ENCODE assay signal across 12 cellular contexts in the genomic region with DNA sequence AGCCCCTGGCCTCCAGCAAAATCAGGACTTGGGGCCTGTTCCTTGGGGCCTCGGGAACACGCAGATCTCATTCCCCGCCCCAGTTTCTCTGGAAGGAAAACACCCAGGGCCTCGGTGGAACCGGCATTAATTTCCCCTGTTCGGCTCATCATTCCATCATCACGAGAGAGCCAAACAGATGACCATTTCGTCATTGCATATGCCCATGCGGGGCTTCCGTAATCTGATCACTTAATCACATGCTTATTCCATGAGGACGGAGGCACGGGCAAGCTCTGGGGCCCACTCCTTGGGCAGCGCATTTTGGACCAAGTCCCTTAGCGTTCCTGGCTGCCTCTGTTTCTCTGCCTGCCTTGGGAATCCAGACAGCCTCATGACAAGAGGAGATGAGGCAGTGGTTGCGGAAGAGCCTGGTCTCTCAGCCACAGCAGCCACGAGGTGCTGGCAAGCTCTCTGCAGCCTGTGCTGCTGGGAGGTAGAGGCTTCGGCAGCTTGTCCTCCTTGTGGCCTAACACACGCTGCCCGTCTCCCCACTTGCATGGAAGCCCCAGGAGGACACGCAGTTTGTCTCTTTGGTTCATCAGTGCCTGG.
DNase-seq lines count a peak whose midpoint lies in the region; ATAC-seq, FAIRE-seq and TF ChIP-seq lines count a peak whose summit lies in the region.
"Had no signal": no experiment of that assay in that cellular context is flagged by ENCODE, and none has a peak within 500 bp of the region (broad histone marks: within the 10 kb centered on the region; RNA-seq: fewer than 3 reads in every experiment).

No MANE protein-coding gene starts in this region.

- no peaks in the 10 kb centered on the region for H3K4me1 ChIP-seq in left ventricle myocardium inferior

- DNase-seq in EH (ENCODE audit: low read depth), result peak; percentile 37
- DNase-seq in WERI-Rb-1, result peak; percentile 41
- DNase-seq in left ventricle myocardium inferior, result peak; percentile 21
- peak; percentile 75 for DNase-seq in sciatic nerve (ENCODE audit: low spot score)
- DNase-seq in stimulated activated CD4-positive, alpha-beta T cell treated with anti-CD3 and anti-CD28 coated beads, Interleukin-4, amount 100 ng/mL, for 1 hour, result no peak
- no peak for DNase-seq in RCC 7860 (ENCODE audit: low spot score)
- DNase-seq: activated T-cell treated with anti-CD3 and anti-CD28 coated beads, Interleukin-2, amount 50 U/mL, for 1 hour; caudate nucleus; stimulated activated naive CD4-positive, alpha-beta T cell treated with Interleukin-2 at 50 U/mL for 16 hours had no signal

- H3K27ac ChIP-seq in WERI-Rb-1, result peak overlapping the region; percentile 6; the same call in 1 of the 2 replicates
- no peak overlapping the region for H3K27ac ChIP-seq in left ventricle myocardium inferior (replicated peaks)

- intact Hi-C loops in left ventricle myocardium inferior (cut with micrococcal nuclease), result no loop called here
- intact Hi-C loops in sciatic nerve (cut with DNase I), result no loop called here

- no peaks in the 10 kb centered on the region for H3K9me3 ChIP-seq in WERI-Rb-1 (ENCODE audit: severe bottlenecking)
- H3K9me3 ChIP-seq in left ventricle myocardium inferior (replicated peaks), result no peaks in the 10 kb centered on the region

- no peaks in the 10 kb centered on the region for H3K27me3 ChIP-seq in WERI-Rb-1 (ENCODE audit: insufficient read depth, low read depth, severe bottlenecking)
- H3K27me3 ChIP-seq in left ventricle myocardium inferior (ENCODE audit: low read depth), result no peaks in the 10 kb centered on the region

- no peaks in the 10 kb centered on the region for H3K36me3 ChIP-seq in WERI-Rb-1
- H3K36me3 ChIP-seq in left ventricle myocardium inferior, result no peaks in the 10 kb centered on the region

- no peak for FAIRE-seq in RCC 7860 (lab: Jason Lieb, UNC)
- FAIRE-seq: TTC549 had no signal

- peak; percentile 93 for ATAC-seq in sciatic nerve
- no peak for ATAC-seq in HG02678 (IDR thresholded peaks at IDR 0.05; ENCODE audit: unreplicated experiment)
- no peak for ATAC-seq in HG03097 (IDR thresholded peaks at IDR 0.05; ENCODE audit: low FRiP score, unreplicated experiment)

- TF ChIP-seq CTCF in WERI-Rb-1 (IDR thresholded peaks at IDR 0.05; ENCODE audit: low read depth, low read length) (no peak), left ventricle myocardium inferior (IDR thresholded peaks at IDR 0.05; ENCODE audit: borderline replicate concordance) (no peak)

- H3K4me3 ChIP-seq in WERI-Rb-1 (ENCODE audit: low read depth, low read length), result no peak overlapping the region
- no peak overlapping the region for H3K4me3 ChIP-seq in left ventricle myocardium inferior

Comparison
In these comparisons a context has a peak if more than half of its experiments do, and no peak if none do; other contexts are left out.
1. DNase-seq: peak in EH (single experiment), WERI-Rb-1 (single experiment), left ventricle myocardium inferior (single experiment) and sciatic nerve (single experiment); none in stimulated activated CD4-positive, alpha-beta T cell treated with anti-CD3 and anti-CD28 coated beads, Interleukin-4, amount 100 ng/mL, for 1 hour (single experiment) and RCC 7860 (single experiment).